ENCODE assay signal across 19 cellular contexts in genomic region chr20:41413169-41413568, GRCh38. TPM values are rescaled to one million over a fixed set of nuclear protein-coding genes. Genes with fewer than 3 reads are reported as not detected.
"Had no signal": no experiment of that assay in that cellular context is flagged by ENCODE, and none has a peak within 500 bp of the region (broad histone marks: within the 10 kb centered on the region; RNA-seq: fewer than 3 reads in every experiment).

No MANE protein-coding gene starts in this region.

- H3K4me1 ChIP-seq: parathyroid adenoma had no signal

- DNase-seq: activated B cell treated with CpG ODN at 0.5 μM for 24 hours; activated CD4-positive, alpha-beta T cell treated with anti-CD3 and anti-CD28 coated beads for 48 hours; activated CD8-positive, alpha-beta T cell treated with anti-CD3 and anti-CD28 coated beads, Interleukin-2, amount 10 ng/mL, durations not matched to agents 7 days and 5 days; activated naive CD4-positive, alpha-beta T cell treated with anti-CD3 and anti-CD28 coated beads, Interleukin-2, amount 10 ng/mL, durations not matched to agents 7 days and 5 days; activated T-cell treated with anti-CD3 and anti-CD28 coated beads, Interleukin-2, amount 50 U/mL, for 24 hours; aorta; cortex of kidney; effector memory CD4-positive, alpha-beta T cell; head of caudate nucleus; kidney; stimulated activated CD4-positive, alpha-beta T cell treated with anti-CD3 and anti-CD28 coated beads, Interleukin-1b, Interleukin-23, amount 100 ng/mL, for 48 hours; stimulated activated naive CD4-positive, alpha-beta T cell treated with Interleukin-2 at 50 U/mL for 16 hours; SW 1271; tibial artery had no signal

- H3K27me3 Mint-ChIP-seq: activated B cell treated with CpG ODN at 0.5 μM for 24 hours; activated naive CD4-positive, alpha-beta T cell treated with anti-CD3 and anti-CD28 coated beads, Interleukin-2, amount 10 ng/mL, durations not matched to agents 7 days and 5 days; activated T-cell treated with anti-CD3 and anti-CD28 coated beads, Interleukin-2, amount 50 U/mL, for 24 hours; natural killer cell treated with Interleukin-12 subunit alpha and Interleukin-12 subunit beta and Interleukin-15 and Interleukin-18, amount 100 ng/mL, for 72 hours had no signal

- H3K79me2 ChIP-seq: parathyroid adenoma had no signal

- H3K9ac ChIP-seq: parathyroid adenoma had no signal

- H3K27me3 ChIP-seq: tibial artery had no signal

- H2AFZ ChIP-seq: parathyroid adenoma had no signal

- H3K27ac ChIP-seq: epithelial cell of prostate, parathyroid adenoma, tibial artery had no signal

- H3K27ac Mint-ChIP-seq: activated B cell treated with CpG ODN at 0.5 μM for 24 hours; activated CD8-positive, alpha-beta T cell treated with anti-CD3 and anti-CD28 coated beads, Interleukin-2, amount 10 ng/mL, durations not matched to agents 7 days and 5 days; activated naive CD4-positive, alpha-beta T cell treated with anti-CD3 and anti-CD28 coated beads, Interleukin-2, amount 10 ng/mL, durations not matched to agents 7 days and 5 days; natural killer cell treated with Interleukin-12 subunit alpha and Interleukin-12 subunit beta and Interleukin-15 and Interleukin-18, amount 100 ng/mL, for 72 hours had no signal

- H3K4me1 Mint-ChIP-seq: activated B cell treated with CpG ODN at 0.5 μM for 24 hours had no signal

- ATAC-seq: activated CD8-positive, alpha-beta T cell treated with anti-CD3 and anti-CD28 coated beads, Interleukin-2, amount 10 ng/mL, durations not matched to agents 7 days and 5 days; natural killer cell treated with Interleukin-12 subunit alpha and Interleukin-12 subunit beta and Interleukin-15 and Interleukin-18, amount 100 ng/mL, for 72 hours had no signal

- H3K9me3 Mint-ChIP-seq: activated B cell treated with CpG ODN at 0.5 μM for 24 hours; activated naive CD4-positive, alpha-beta T cell treated with anti-CD3 and anti-CD28 coated beads, Interleukin-2, amount 10 ng/mL, durations not matched to agents 7 days and 5 days; activated T-cell treated with anti-CD3 and anti-CD28 coated beads, Interleukin-2, amount 50 U/mL, for 24 hours; natural killer cell treated with Interleukin-12 subunit alpha and Interleukin-12 subunit beta and Interleukin-15 and Interleukin-18, amount 100 ng/mL, for 72 hours had no signal

- H3K4me3 Mint-ChIP-seq: activated B cell treated with CpG ODN at 0.5 μM for 24 hours; activated CD8-positive, alpha-beta T cell treated with anti-CD3 and anti-CD28 coated beads, Interleukin-2, amount 10 ng/mL, durations not matched to agents 7 days and 5 days; activated naive CD4-positive, alpha-beta T cell treated with anti-CD3 and anti-CD28 coated beads, Interleukin-2, amount 10 ng/mL, durations not matched to agents 7 days and 5 days; activated T-cell treated with anti-CD3 and anti-CD28 coated beads, Interleukin-2, amount 50 U/mL, for 24 hours; natural killer cell treated with Interleukin-12 subunit alpha and Interleukin-12 subunit beta and Interleukin-15 and Interleukin-18, amount 100 ng/mL, for 72 hours had no signal

- H3K9me3 ChIP-seq: tibial artery had no signal

- H3K4me3 ChIP-seq: tibial artery had no signal

RNA-seq across cellular contexts. Expression of gene EMILIN3, which starts 46.6 kb away (rescaled TPM):
- total RNA-seq: activated B cell treated with CpG ODN at 0.5 μM for 24 hours; activated CD8-positive, alpha-beta T cell treated with anti-CD3 and anti-CD28 coated beads, Interleukin-2, amount 10 ng/mL, durations not matched to agents 7 days and 5 days; natural killer cell treated with Interleukin-12 subunit alpha and Interleukin-12 subunit beta and Interleukin-15 and Interleukin-18, amount 100 ng/mL, for 72 hours; subcutaneous adipose tissue; T-helper 2 cell treated with Interferon-gamma antibody and Interleukin-4, amounts not matched to agents 100 ng/mL and 5 ng/mL, for 36 hours had no signal
